1 cellular context compared by ENCODE assay signal in the genomic region with DNA sequence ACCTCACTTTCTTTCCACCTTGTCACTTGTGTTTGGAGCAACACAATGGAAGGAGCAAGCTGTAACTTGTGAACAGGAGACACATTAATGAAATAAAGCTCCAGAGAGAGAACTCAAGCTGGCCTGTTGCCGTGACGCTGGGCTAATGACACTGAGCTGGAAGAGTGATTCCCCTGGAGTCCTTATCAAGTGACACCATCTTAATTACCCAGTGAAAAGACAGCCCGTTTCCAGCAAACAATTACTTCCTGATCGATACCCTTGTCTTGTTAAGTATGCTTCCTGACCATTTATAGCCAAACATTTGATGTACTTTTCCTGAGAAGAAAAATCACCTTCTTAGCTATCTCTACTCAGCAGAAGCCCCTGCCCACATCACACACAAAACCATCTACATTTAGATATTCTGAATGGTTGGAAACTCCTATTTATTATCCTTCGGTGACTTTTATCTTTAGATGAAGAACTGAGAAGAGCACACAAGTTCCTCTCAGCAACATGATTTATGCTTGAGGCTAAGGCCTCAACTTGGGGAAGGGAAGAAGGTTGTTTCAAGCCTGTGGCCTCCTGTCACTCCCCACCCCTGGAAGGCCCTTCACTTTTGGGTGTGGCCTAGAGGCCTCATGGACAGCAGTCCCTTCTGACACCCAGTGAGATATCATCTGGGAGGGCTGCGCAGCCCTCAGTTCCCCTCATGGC.
TF ChIP-seq lines count a peak whose summit lies in the region.

No MANE protein-coding gene starts in this region.

TF ChIP-seq in HEK293, 187 proteins besides CTCF, POLR2A, EP300 and RAD21:
- no peak for TF ChIP-seq ZNF24 (tag by site-specific recombination; IDR thresholded peaks at IDR 0.05)
- no peak for TF ChIP-seq ZNF350 (tag by site-specific recombination; IDR thresholded peaks at IDR 0.05)
- no peak for TF ChIP-seq ZBTB48 (tag by site-specific recombination; IDR thresholded peaks at IDR 0.05)
- TF ChIP-seq FEZF1 (tag by site-specific recombination; IDR thresholded peaks at IDR 0.05) = peak; percentile 63; the same call in 1 of the 2 replicates
- TF ChIP-seq TRIM28 (IDR thresholded peaks at IDR 0.05; ENCODE audit: borderline replicate concordance, low read length) = 0 out of 2 replicates have a peak, but pooled peaks have one; percentile 31
- TF ChIP-seq SETDB1 (IDR thresholded peaks at IDR 0.05; ENCODE audit: insufficient read length, low read length) = peak; percentile 22
- no peak for TF ChIP-seq ZNF660 (tag by site-specific recombination; IDR thresholded peaks at IDR 0.05)
